ENCODE assay signal across 10 cellular contexts in the genomic region with DNA sequence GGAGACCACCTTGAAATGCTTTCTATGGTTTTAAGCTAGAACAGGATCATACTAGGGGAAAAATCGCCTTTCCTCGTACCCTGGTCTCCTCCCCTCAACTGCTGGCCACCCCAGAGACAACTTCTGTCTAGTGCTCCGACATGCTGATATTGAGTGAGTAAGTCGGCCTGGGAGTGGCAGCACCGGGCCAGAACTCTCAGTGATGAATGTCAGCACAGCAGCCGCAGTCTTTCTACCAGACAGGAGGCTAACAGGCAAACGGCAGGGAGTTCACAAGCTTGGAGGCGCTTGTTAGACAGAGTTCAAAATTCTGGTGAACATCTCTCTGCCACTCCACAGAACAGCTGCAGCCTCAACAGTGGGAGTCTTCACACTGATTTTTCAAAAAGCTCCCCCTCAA.
DNase-seq lines count a peak whose midpoint lies in the region; ATAC-seq and TF ChIP-seq lines count a peak whose summit lies in the region.
"Had no signal": no experiment of that assay in that cellular context is flagged by ENCODE, and none has a peak within 500 bp of the region (broad histone marks: within the 10 kb centered on the region; RNA-seq: fewer than 3 reads in every experiment).

No MANE protein-coding gene starts in this region.

- no peak overlapping the region for H3K27ac ChIP-seq in VCaP
- H3K27ac ChIP-seq in gastroesophageal sphincter, result no peak overlapping the region

- no peak for TF ChIP-seq POLR2A in gastroesophageal sphincter (IDR thresholded peaks at IDR 0.05)

- H3K4me1 ChIP-seq in gastroesophageal sphincter, result no peaks in the 10 kb centered on the region

- H3K4me3 Mint-ChIP-seq in effector memory CD8-positive, alpha-beta T cell, result no peak overlapping the region
- no peak overlapping the region for H3K4me3 Mint-ChIP-seq in activated CD4-positive, alpha-beta T cell treated with anti-CD3 and anti-CD28 coated beads, Interleukin-2, amount 10 ng/mL, durations not matched to agents 24 days and 14 days

- H3K9me3 Mint-ChIP-seq in effector memory CD8-positive, alpha-beta T cell, result peaks cover 0 to 8% of the 10 kb centered on the region in 2 donors
- H3K9me3 Mint-ChIP-seq in activated CD4-positive, alpha-beta T cell treated with anti-CD3 and anti-CD28 coated beads, Interleukin-2, amount 10 ng/mL, durations not matched to agents 24 days and 14 days, result no peaks in the 10 kb centered on the region

- H3K9me3 ChIP-seq in gastroesophageal sphincter, result no peaks in the 10 kb centered on the region
- H3K9me3 ChIP-seq: mucosa of descending colon had no signal

- H3K4me3 ChIP-seq in gastroesophageal sphincter, result no peak overlapping the region
- H3K4me3 ChIP-seq: K562, mucosa of descending colon had no signal

- no peaks in the 10 kb centered on the region for H3K27me3 ChIP-seq in gastroesophageal sphincter

- H3K27me3 Mint-ChIP-seq in effector memory CD8-positive, alpha-beta T cell, result no peaks in the 10 kb centered on the region
- H3K27me3 Mint-ChIP-seq in activated CD4-positive, alpha-beta T cell treated with anti-CD3 and anti-CD28 coated beads, Interleukin-2, amount 10 ng/mL, durations not matched to agents 24 days and 14 days, result no peaks in the 10 kb centered on the region

- H3K4me1 Mint-ChIP-seq in effector memory CD8-positive, alpha-beta T cell (ENCODE audit: low read depth in 2 of 2), result no peaks in the 10 kb centered on the region
- no peaks in the 10 kb centered on the region for H3K4me1 Mint-ChIP-seq in activated CD4-positive, alpha-beta T cell treated with anti-CD3 and anti-CD28 coated beads, Interleukin-2, amount 10 ng/mL, durations not matched to agents 24 days and 14 days

- ATAC-seq in gastroesophageal sphincter, result peak; percentile 60
- ATAC-seq in HG02973 (IDR thresholded peaks at IDR 0.05; ENCODE audit: unreplicated experiment), result no peak
- ATAC-seq in effector memory CD8-positive, alpha-beta T cell (replicated peaks), result no peak
- no peak for ATAC-seq in HG02884 (IDR thresholded peaks at IDR 0.05; ENCODE audit: unreplicated experiment)
- ATAC-seq: K562, mucosa of descending colon had no signal

- 45 to 75% methylated on average over 3 to 8 of the region's 8 CpGs for WGBS in gastroesophageal sphincter (ENCODE audit: low coverage in 1 of 2), 2 donors

- intact Hi-C loops in activated CD4-positive, alpha-beta T cell treated with anti-CD3 and anti-CD28 coated beads, Interleukin-2, amount 10 ng/mL, durations not matched to agents 24 days and 14 days (cut with micrococcal nuclease), result no loop called here

- DNase-seq in AG08396 (ENCODE audit: low spot score), result peak; percentile 2
- peak; percentile 40 for DNase-seq in mucosa of gallbladder (ENCODE audit: low spot score)
- no peak for DNase-seq in effector memory CD8-positive, alpha-beta T cell
- no peak for DNase-seq in activated CD4-positive, alpha-beta T cell treated with anti-CD3 and anti-CD28 coated beads, Interleukin-2, amount 10 ng/mL, durations not matched to agents 24 days and 14 days

- peak; percentile 63 for TF ChIP-seq CTCF in VCaP (conservative IDR thresholded peaks at IDR 0.05)
- peak in 2 of 4 experiments; percentile 19 to 21 for TF ChIP-seq CTCF in gastroesophageal sphincter (IDR thresholded peaks at IDR 0.05)

- no peak for TF ChIP-seq EP300 in gastroesophageal sphincter (IDR thresholded peaks at IDR 0.05)

- H3K36me3 Mint-ChIP-seq in effector memory CD8-positive, alpha-beta T cell (ENCODE audit: insufficient read depth), result no peaks in the 10 kb centered on the region
- H3K36me3 Mint-ChIP-seq in activated CD4-positive, alpha-beta T cell treated with anti-CD3 and anti-CD28 coated beads, Interleukin-2, amount 10 ng/mL, durations not matched to agents 24 days and 14 days (ENCODE audit: low read depth), result no peaks in the 10 kb centered on the region

- no peak overlapping the region for H3K27ac Mint-ChIP-seq in effector memory CD8-positive, alpha-beta T cell
- no peak overlapping the region for H3K27ac Mint-ChIP-seq in activated CD4-positive, alpha-beta T cell treated with anti-CD3 and anti-CD28 coated beads, Interleukin-2, amount 10 ng/mL, durations not matched to agents 24 days and 14 days

- no peaks in the 10 kb centered on the region for H3K36me3 ChIP-seq in gastroesophageal sphincter

Comparison
In these comparisons a context has a peak if more than half of its experiments do, and no peak if none do; other contexts are left out.
1. DNase-seq: peak in AG08396 (single experiment) and mucosa of gallbladder (single experiment); none in effector memory CD8-positive, alpha-beta T cell (0 of 3) and activated CD4-positive, alpha-beta T cell treated with anti-CD3 and anti-CD28 coated beads, Interleukin-2, amount 10 ng/mL, durations not matched to agents 24 days and 14 days (single experiment).